ENCODE assay signal across 1 cellular context in genomic region chr10:7102557-7103349, GRCh38.
TF ChIP-seq lines count a peak whose summit lies in the region.

No MANE protein-coding gene starts in this region.

TF ChIP-seq in GM12878, 131 proteins besides CTCF, POLR2A, EP300 and RAD21 (continued from another document):
- TF ChIP-seq BCLAF1 (IDR thresholded peaks at IDR 0.05) (no peak), NFYA (IDR thresholded peaks at IDR 0.05; ENCODE audit: borderline replicate concordance, low read depth, low read length) (no peak)
